1 cellular context compared by ENCODE assay signal in genomic region chr15:80780416-80781221, GRCh38.
TF ChIP-seq lines count a peak whose summit lies in the region.

No MANE protein-coding gene starts in this region.

TF ChIP-seq in SK-N-SH, 30 proteins besides CTCF, POLR2A, EP300 and RAD21 (continued from another document):
- TF ChIP-seq, protein P1, sequence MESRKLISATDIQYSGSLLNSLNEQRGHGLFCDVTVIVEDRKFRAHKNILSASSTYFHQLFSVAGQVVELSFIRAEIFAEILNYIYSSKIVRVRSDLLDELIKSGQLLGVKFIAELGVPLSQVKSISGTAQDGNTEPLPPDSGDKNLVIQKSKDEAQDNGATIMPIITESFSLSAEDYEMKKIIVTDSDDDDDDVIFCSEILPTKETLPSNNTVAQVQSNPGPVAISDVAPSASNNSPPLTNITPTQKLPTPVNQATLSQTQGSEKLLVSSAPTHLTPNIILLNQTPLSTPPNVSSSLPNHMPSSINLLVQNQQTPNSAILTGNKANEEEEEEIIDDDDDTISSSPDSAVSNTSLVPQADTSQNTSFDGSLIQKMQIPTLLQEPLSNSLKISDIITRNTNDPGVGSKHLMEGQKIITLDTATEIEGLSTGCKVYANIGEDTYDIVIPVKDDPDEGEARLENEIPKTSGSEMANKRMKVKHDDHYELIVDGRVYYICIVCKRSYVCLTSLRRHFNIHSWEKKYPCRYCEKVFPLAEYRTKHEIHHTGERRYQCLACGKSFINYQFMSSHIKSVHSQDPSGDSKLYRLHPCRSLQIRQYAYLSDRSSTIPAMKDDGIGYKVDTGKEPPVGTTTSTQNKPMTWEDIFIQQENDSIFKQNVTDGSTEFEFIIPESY (IDR thresholded peaks at IDR 0.05; ENCODE audit: borderline replicate concordance, low read depth) = no peak
- TF ChIP-seq TEAD4 (IDR thresholded peaks at IDR 0.05; ENCODE audit: borderline replicate concordance, insufficient read depth) (no peak), TAF1 (IDR thresholded peaks at IDR 0.05; ENCODE audit: borderline replicate concordance, low read depth, low read length) (no peak), NFIC (IDR thresholded peaks at IDR 0.05; ENCODE audit: borderline replicate concordance) (no peak), TCF12 (IDR thresholded peaks at IDR 0.05) (no peak), MXI1 (IDR thresholded peaks at IDR 0.05; ENCODE audit: low read depth, low read length) (no peak), NRF1 (IDR thresholded peaks at IDR 0.05; ENCODE audit: low read depth, low read length) (no peak)
- TF ChIP-seq, protein P2, sequence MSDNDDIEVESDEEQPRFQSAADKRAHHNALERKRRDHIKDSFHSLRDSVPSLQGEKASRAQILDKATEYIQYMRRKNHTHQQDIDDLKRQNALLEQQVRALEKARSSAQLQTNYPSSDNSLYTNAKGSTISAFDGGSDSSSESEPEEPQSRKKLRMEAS (IDR thresholded peaks at IDR 0.05; ENCODE audit: low read depth) = peak; percentile 70
